Comparison of ENCODE assay signal across 17 cellular contexts in genomic region chr12:47730341-47730744, GRCh38. TPM values are rescaled to one million over a fixed set of nuclear protein-coding genes. Genes with fewer than 3 reads are reported as not detected.
DNase-seq lines count a peak whose midpoint lies in the region; ATAC-seq and TF ChIP-seq lines count a peak whose summit lies in the region.
"Had no signal": no experiment of that assay in that cellular context is flagged by ENCODE, and none has a peak within 500 bp of the region (broad histone marks: within the 10 kb centered on the region; RNA-seq: fewer than 3 reads in every experiment).

No MANE protein-coding gene starts in this region.

- no peak overlapping the region for H3K4me3 Mint-ChIP-seq in nephron
- no peak overlapping the region for H3K4me3 Mint-ChIP-seq in activated T-cell treated with anti-CD3 and anti-CD28 coated beads, Interleukin-2, amount 50 U/mL, for 72 hours
- H3K4me3 Mint-ChIP-seq: activated B cell treated with CpG ODN at 0.5 μM for 24 hours; activated naive CD8-positive, alpha-beta T cell; memory B cell had no signal

- DNase-seq in AG10803 (ENCODE audit: low read depth) (peak; percentile 64), NCI-H146 treated with DMSO at 0.1 percent for 48 hours (lab: John Stamatoyannopoulos, UW; ENCODE audit: unreplicated experiment) (peak; percentile 71), dorsolateral prefrontal cortex (no peak), ACHN (no peak), kidney glomerular epithelial cell (lab: John Stamatoyannopoulos, UW) (no peak)
- DNase-seq in activated T-cell treated with anti-CD3 and anti-CD28 coated beads, Interleukin-2, amount 50 U/mL, for 72 hours = no peak
- no peak for DNase-seq in stimulated activated naive CD8-positive, alpha-beta T cell treated with anti-CD3 and anti-CD28 coated beads, Interleukin-15, Interleukin-2, amounts not matched to agents 100 U/mL and 50 U/mL, for 24 hours
- DNase-seq: activated B cell treated with CpG ODN at 0.5 μM for 24 hours; AML-193; DND-41; hypothalamus; SJCRH30; stimulated activated CD8-positive, alpha-beta memory T cell treated with anti-CD3 and anti-CD28 coated beads, Interleukin-4, amount 100 ng/mL, for 48 hours had no signal

- in situ Hi-C loops in ACHN (cut with HindIII; ENCODE audit: low pct_ligation_motif_present, low pct_unique_long_range_greater_than_20kb, low sequenced_read_pairs) = no loop called here

- peaks cover 49% of the 10 kb centered on the region for H3K4me1 Mint-ChIP-seq in nephron
- H3K4me1 Mint-ChIP-seq in activated T-cell treated with anti-CD3 and anti-CD28 coated beads, Interleukin-2, amount 50 U/mL, for 72 hours (ENCODE audit: low read depth) = peaks cover 9% of the 10 kb centered on the region

- peak overlapping the region in 31 of 59 donors; percentile 0 to 96 (median 33) for H3K27ac ChIP-seq in dorsolateral prefrontal cortex
- H3K27ac ChIP-seq: SJCRH30 had no signal

- TF ChIP-seq CTCF in AG10803 (conservative IDR thresholded peaks at IDR 0.05; ENCODE audit: low read length) (no peak), dorsolateral prefrontal cortex (IDR thresholded peaks at IDR 0.05 in 54 of 56, conservative IDR thresholded peaks at IDR 0.05 in 2 of 56; ENCODE audit: low read depth in 1 of 56, partially characterized antibody in 56 of 56) (no peak), nephron (IDR thresholded peaks at IDR 0.05; ENCODE audit: unreplicated experiment in 3 of 3) (no peak)

- no peaks in the 10 kb centered on the region for H3K27me3 Mint-ChIP-seq in nephron (ENCODE audit: low read depth)
- no peaks in the 10 kb centered on the region for H3K27me3 Mint-ChIP-seq in activated T-cell treated with anti-CD3 and anti-CD28 coated beads, Interleukin-2, amount 50 U/mL, for 72 hours (ENCODE audit: low read depth)
- H3K27me3 Mint-ChIP-seq: activated B cell treated with CpG ODN at 0.5 μM for 24 hours; activated naive CD8-positive, alpha-beta T cell; memory B cell had no signal

- no peaks in the 10 kb centered on the region for H3K36me3 Mint-ChIP-seq in nephron (ENCODE audit: low read depth)
- peaks cover 0 to 1% of the 10 kb centered on the region in 2 donors for H3K36me3 Mint-ChIP-seq in activated T-cell treated with anti-CD3 and anti-CD28 coated beads, Interleukin-2, amount 50 U/mL, for 72 hours (ENCODE audit: insufficient read depth in 2 of 2)
- H3K36me3 Mint-ChIP-seq: memory B cell had no signal

- no peaks in the 10 kb centered on the region for H3K9me3 Mint-ChIP-seq in nephron
- no peaks in the 10 kb centered on the region for H3K9me3 Mint-ChIP-seq in activated T-cell treated with anti-CD3 and anti-CD28 coated beads, Interleukin-2, amount 50 U/mL, for 72 hours
- H3K9me3 Mint-ChIP-seq: activated B cell treated with CpG ODN at 0.5 μM for 24 hours, memory B cell had no signal

- peak overlapping the region in 2 of 3 experiments; percentile 29 to 35 for H3K27ac Mint-ChIP-seq in nephron
- no peak overlapping the region for H3K27ac Mint-ChIP-seq in activated T-cell treated with anti-CD3 and anti-CD28 coated beads, Interleukin-2, amount 50 U/mL, for 72 hours
- H3K27ac Mint-ChIP-seq: activated B cell treated with CpG ODN at 0.5 μM for 24 hours; activated naive CD8-positive, alpha-beta T cell; memory B cell had no signal

- H3K4me3 ChIP-seq in AG10803 (ENCODE audit: low read length) = no peak overlapping the region
- no peak overlapping the region for H3K4me3 ChIP-seq in dorsolateral prefrontal cortex
- H3K4me3 ChIP-seq: SJCRH30 had no signal

- intact Hi-C loops in dorsolateral prefrontal cortex (cut with DNase I) = no loop called here

- no peaks in the 10 kb centered on the region for H3K27me3 ChIP-seq in dorsolateral prefrontal cortex
- H3K27me3 ChIP-seq: SJCRH30 had no signal

- no peak for ATAC-seq in activated T-cell treated with anti-CD3 and anti-CD28 coated beads, Interleukin-2, amount 50 U/mL, for 72 hours (replicated peaks in 1 of 2)
- no peak for ATAC-seq in stimulated activated naive CD8-positive, alpha-beta T cell treated with anti-CD3 and anti-CD28 coated beads, Interleukin-15, Interleukin-2, amounts not matched to agents 100 U/mL and 50 U/mL, for 24 hours

RNA-seq across cellular contexts. Expression of gene ENDOU, which starts 5.1 kb away (rescaled TPM):
- total RNA-seq in dorsolateral prefrontal cortex = 1 to 10 TPM in 111 of 120 experiments, under 1 TPM in 9; 0.65 to 4.5 (median 2.0) TPM
- total RNA-seq in activated T-cell treated with anti-CD3 and anti-CD28 coated beads, Interleukin-2, amount 50 U/mL, for 72 hours = under 1 TPM; 0.26 to 0.44 TPM
- total RNA-seq: endothelial cell of umbilical vein, SJCRH30 had no signal

RNA-seq across cellular contexts. Expression of gene RPAP3, which starts 24.5 kb away (rescaled TPM):
- 10 to 100 TPM; 18.5 to 41.3 (median 28.2) TPM for total RNA-seq in dorsolateral prefrontal cortex
- 10 to 100 TPM; 34.4 to 36.0 TPM for total RNA-seq in activated T-cell treated with anti-CD3 and anti-CD28 coated beads, Interleukin-2, amount 50 U/mL, for 72 hours

RNA-seq across cellular contexts. Expression of gene RAPGEF3, which starts 28.3 kb away (rescaled TPM):
- total RNA-seq in dorsolateral prefrontal cortex = 100 to 1,000 TPM in 51 of 120 experiments, 10 to 100 TPM in 69; 33.3 to 206 (median 93.7) TPM
- 1 to 10 TPM in 1 of 2 donors, under 1 TPM in 1; 0.62 to 1.4 TPM for total RNA-seq in activated T-cell treated with anti-CD3 and anti-CD28 coated beads, Interleukin-2, amount 50 U/mL, for 72 hours

RNA-seq across cellular contexts. Expression of gene SLC48A1, which starts 42.7 kb away (rescaled TPM):
- total RNA-seq in dorsolateral prefrontal cortex = 100 to 1,000 TPM in 84 of 120 experiments, 10 to 100 TPM in 36; 71.9 to 264 (median 114) TPM
- total RNA-seq in activated T-cell treated with anti-CD3 and anti-CD28 coated beads, Interleukin-2, amount 50 U/mL, for 72 hours = 10 to 100 TPM; 14.6 to 15.2 TPM

Comparison
In these comparisons a context has a peak if more than half of its experiments do, and no peak if none do; other contexts are left out.
1. DNase-seq: peak in AG10803 (single experiment) and NCI-H146 treated with DMSO at 0.1 percent for 48 hours (single experiment); none in dorsolateral prefrontal cortex (0 of 10), ACHN (single experiment), activated T-cell treated with anti-CD3 and anti-CD28 coated beads, Interleukin-2, amount 50 U/mL, for 72 hours (0 of 2), stimulated activated naive CD8-positive, alpha-beta T cell treated with anti-CD3 and anti-CD28 coated beads, Interleukin-15, Interleukin-2, amounts not matched to agents 100 U/mL and 50 U/mL, for 24 hours (single experiment) and kidney glomerular epithelial cell (single experiment).
2. RNA of gene RAPGEF3, which starts 28.3 kb away (total RNA-seq): 33.3 to 206 TPM in dorsolateral prefrontal cortex; 0.62 to 1.4 TPM in activated T-cell treated with anti-CD3 and anti-CD28 coated beads, Interleukin-2, amount 50 U/mL, for 72 hours; every median in the first group is over 10 times any median in the second.